8 cellular contexts compared by ENCODE assay signal in genomic region chr6:27388293-27389197, GRCh38. TPM values are rescaled to one million over a fixed set of nuclear protein-coding genes. Genes with fewer than 3 reads are reported as not detected.
DNase-seq lines count a peak whose midpoint lies in the region; ATAC-seq and TF ChIP-seq lines count a peak whose summit lies in the region.

Gene ZNF391 (plus strand): TSS chr6:27388759. CDS start chr6:27400371, 11,612 bp downstream.

- under 1% methylated on average over 22 of the region's 49 CpGs for WGBS in suprapubic skin

- peaks cover 3% of the 10 kb centered on the region for H3K36me3 Mint-ChIP-seq in activated naive CD4-positive, alpha-beta T cell treated with anti-CD3 and anti-CD28 coated beads for 36 hours (ENCODE audit: low read depth)

- no peak for TF ChIP-seq POLR2A in suprapubic skin (IDR thresholded peaks at IDR 0.05)

- peaks cover 15% of the 10 kb centered on the region for H3K4me1 ChIP-seq in suprapubic skin

- peak within 1 kb of the TSS; percentile 72 for H3K4me3 ChIP-seq in suprapubic skin

- peak; percentile 88 for DNase-seq in EH (ENCODE audit: low read depth)
- DNase-seq in KG1 (lab: John Stamatoyannopoulos, UW) = peak; percentile 73
- DNase-seq in SHP77 treated with DMSO at 0.1 percent for 48 hours (lab: John Stamatoyannopoulos, UW) = peak; percentile 78
- DNase-seq in activated naive CD4-positive, alpha-beta T cell treated with anti-CD3 and anti-CD28 coated beads for 36 hours = peak; percentile 74
- peak; percentile 63 for DNase-seq in germinal center (ENCODE audit: low spot score)
- peak in 55 of 56 donors; percentile 35 to 89 (median 72) for DNase-seq in nucleus accumbens (lab: John Stamatoyannopoulos, UW)
- DNase-seq in suprapubic skin (ENCODE audit: low spot score in 2 of 2) = peak; percentile 73 to 85

- TF ChIP-seq CTCF in suprapubic skin (IDR thresholded peaks at IDR 0.05) = no peak

- peak within 1 kb of the TSS; percentile 91 for H3K27ac Mint-ChIP-seq in activated naive CD4-positive, alpha-beta T cell treated with anti-CD3 and anti-CD28 coated beads for 36 hours

- ATAC-seq in GM21723 (IDR thresholded peaks at IDR 0.05; ENCODE audit: unreplicated experiment) = peak; percentile 92

- H3K27ac ChIP-seq in suprapubic skin = peak within 1 kb of the TSS; percentile 1

- no peaks in the 10 kb centered on the region for H3K27me3 ChIP-seq in suprapubic skin

- no peaks in the 10 kb centered on the region for H3K9me3 ChIP-seq in suprapubic skin

- H3K4me3 Mint-ChIP-seq in activated naive CD4-positive, alpha-beta T cell treated with anti-CD3 and anti-CD28 coated beads for 36 hours = peak within 1 kb of the TSS; percentile 92

- intact Hi-C loops in activated naive CD4-positive, alpha-beta T cell treated with anti-CD3 and anti-CD28 coated beads for 36 hours (cut with micrococcal nuclease) = loop anchor here (1.0 to 2.0 kb wide), 2 partner anchors 13 to 90 kb away; no protein-coding TSS in a partner anchor

- peaks cover 8% of the 10 kb centered on the region for H3K4me1 Mint-ChIP-seq in activated naive CD4-positive, alpha-beta T cell treated with anti-CD3 and anti-CD28 coated beads for 36 hours (ENCODE audit: low read depth)

- TF ChIP-seq EP300 in suprapubic skin (IDR thresholded peaks at IDR 0.05) = no peak

- H3K9me3 Mint-ChIP-seq in activated naive CD4-positive, alpha-beta T cell treated with anti-CD3 and anti-CD28 coated beads for 36 hours = peaks cover under 1% of the 10 kb centered on the region

- H3K36me3 ChIP-seq in suprapubic skin = no peaks in the 10 kb centered on the region

- no peaks in the 10 kb centered on the region for H3K27me3 Mint-ChIP-seq in activated naive CD4-positive, alpha-beta T cell treated with anti-CD3 and anti-CD28 coated beads for 36 hours (ENCODE audit: low read depth)

- CTCF ChIA-PET in activated naive CD4-positive, alpha-beta T cell treated with anti-CD3 and anti-CD28 coated beads for 36 hours (lab: Charles Lee) = interaction anchor here (0.6 to 1.1 kb wide), 3 partner anchors 10 to 76 kb away, joined by 4 to 8 read pairs (median 5); partner anchors contain the start of gene POM121L2

RNA-seq across cellular contexts. Expression of gene ZNF391, which starts in this region (rescaled TPM):
- total RNA-seq in activated naive CD4-positive, alpha-beta T cell treated with anti-CD3 and anti-CD28 coated beads for 36 hours = 1 to 10 TPM; 3.1 to 3.3 TPM
- 1 to 10 TPM in 3 of 4 donors, under 1 TPM in 1; 0.23 to 1.8 (median 1.5) TPM for total RNA-seq in suprapubic skin

Comparison
In these comparisons a context has a peak if more than half of its experiments do, and no peak if none do; other contexts are left out.
1. Peak in every context shown above with its lines: DNase-seq, ATAC-seq, H3K4me3 ChIP-seq and H3K27ac ChIP-seq.